Comparison of ENCODE assay signal across 1 cellular context in genomic region chr15:63041982-63042878, GRCh38.
TF ChIP-seq lines count a peak whose summit lies in the region.

Gene TPM1 (plus strand): TSS chr15:63042747. CDS start chr15:63042830, 83 bp downstream.

TF ChIP-seq in HepG2, 621 proteins besides CTCF, POLR2A, EP300 and RAD21 (continued from another document and continues in another):
- TF ChIP-seq RERE (CRISPR knock-in tag; IDR thresholded peaks at IDR 0.05; ENCODE audit: low read depth) (no peak), ZNF850 (CRISPR knock-in tag; conservative IDR thresholded peaks at IDR 0.05) (no peak), REPIN1 (CRISPR knock-in tag; IDR thresholded peaks at IDR 0.05; ENCODE audit: borderline replicate concordance, low read depth) (peak; percentile 56; the same call in 1 of the 2 replicates), ZNF207 (IDR thresholded peaks at IDR 0.05; ENCODE audit: borderline replicate concordance) (no peak), SIN3A (IDR thresholded peaks at IDR 0.05; ENCODE audit: borderline replicate concordance, low read depth, low read length) (no peak; the same call in 1 of the 2 replicates), ZSCAN31 (CRISPR knock-in tag; IDR thresholded peaks at IDR 0.05; ENCODE audit: low read depth) (peak; percentile 76; the same call in 1 of the 2 replicates), REL (CRISPR knock-in tag; conservative IDR thresholded peaks at IDR 0.05) (0 out of 2 replicates have a peak, but pooled peaks have one; percentile 27), ZNF747 (CRISPR knock-in tag; IDR thresholded peaks at IDR 0.05; ENCODE audit: borderline replicate concordance) (no peak), STAT5B (CRISPR knock-in tag; IDR thresholded peaks at IDR 0.05) (no peak), ZNF569 (CRISPR knock-in tag; IDR thresholded peaks at IDR 0.05; ENCODE audit: borderline replicate concordance) (no peak), ZNF343 (CRISPR knock-in tag; IDR thresholded peaks at IDR 0.05) (no peak), ZNF788 (CRISPR knock-in tag; IDR thresholded peaks at IDR 0.05; ENCODE audit: borderline replicate concordance) (0 out of 2 replicates have a peak, but pooled peaks have one; percentile 19), GABPB1 (CRISPR knock-in tag; IDR thresholded peaks at IDR 0.05) (peak; percentile 50; the same call in 1 of the 2 replicates), IKZF5 (CRISPR knock-in tag; IDR thresholded peaks at IDR 0.05) (no peak), GTF2F1 (IDR thresholded peaks at IDR 0.05; ENCODE audit: low read length) (no peak), TBX2 (CRISPR knock-in tag; IDR thresholded peaks at IDR 0.05; ENCODE audit: borderline replicate concordance) (peak; percentile 43; the same call in 1 of the 2 replicates), ZSCAN22 (CRISPR knock-in tag; IDR thresholded peaks at IDR 0.05) (no peak), ARNTL (CRISPR knock-in tag; IDR thresholded peaks at IDR 0.05) (no peak), SCMH1 (CRISPR knock-in tag; IDR thresholded peaks at IDR 0.05; ENCODE audit: borderline replicate concordance) (no peak), MXD1 (CRISPR knock-in tag; IDR thresholded peaks at IDR 0.05) (peak; percentile 58; the same call in 1 of the 2 replicates), MAZ (IDR thresholded peaks at IDR 0.05; ENCODE audit: borderline replicate concordance, low read depth, low read length) (peak; percentile 82; the same call in 1 of the 2 replicates), MAZ (CRISPR knock-in tag; IDR thresholded peaks at IDR 0.05; ENCODE audit: low read depth) (no peak; the same call in 1 of the 2 replicates), UBTF (CRISPR knock-in tag; IDR thresholded peaks at IDR 0.05) (peak; percentile 69), HNRNPK (IDR thresholded peaks at IDR 0.05; ENCODE audit: low read depth, low read length, poor library complexity, severe bottlenecking) (peak; percentile 85), HNF4G (IDR thresholded peaks at IDR 0.05; ENCODE audit: borderline replicate concordance, low read depth, low read length) (no peak), HNF4G (CRISPR knock-in tag; IDR thresholded peaks at IDR 0.05; ENCODE audit: borderline replicate concordance, low read depth) (no peak), PHF8 (CRISPR knock-in tag; IDR thresholded peaks at IDR 0.05) (peak; percentile 25; the same call in 1 of the 2 replicates), POLR2G (IDR thresholded peaks at IDR 0.05; ENCODE audit: low read depth, low read length) (peak; percentile 55), ZNF629 (CRISPR knock-in tag; conservative IDR thresholded peaks at IDR 0.05) (no peak), ZIK1 (CRISPR knock-in tag; IDR thresholded peaks at IDR 0.05; ENCODE audit: borderline replicate concordance, low read depth) (no peak), ATF7-NPFF (CRISPR knock-in tag; IDR thresholded peaks at IDR 0.05; ENCODE audit: low read depth) (peak; percentile 70; the same call in 1 of the 2 replicates), ZNF543 (CRISPR knock-in tag; IDR thresholded peaks at IDR 0.05) (peak; percentile 41; the same call in 1 of the 2 replicates), ATF6 (CRISPR knock-in tag; conservative IDR thresholded peaks at IDR 0.05) (no peak), ZNF616 (CRISPR knock-in tag; IDR thresholded peaks at IDR 0.05; ENCODE audit: low read depth) (no peak), TMF1 (CRISPR knock-in tag; IDR thresholded peaks at IDR 0.05; ENCODE audit: low read depth) (no peak), TEAD3 (CRISPR knock-in tag; optimal IDR thresholded peaks at IDR 0.05; ENCODE audit: borderline replicate concordance) (peak; percentile 9), CHCHD3 (CRISPR knock-in tag; IDR thresholded peaks at IDR 0.05) (no peak)
- TF ChIP-seq, protein P1, sequence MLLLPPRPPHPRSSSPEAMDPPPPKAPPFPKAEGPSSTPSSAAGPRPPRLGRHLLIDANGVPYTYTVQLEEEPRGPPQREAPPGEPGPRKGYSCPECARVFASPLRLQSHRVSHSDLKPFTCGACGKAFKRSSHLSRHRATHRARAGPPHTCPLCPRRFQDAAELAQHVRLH (CRISPR knock-in tag; IDR thresholded peaks at IDR 0.05; ENCODE audit: borderline replicate concordance, low read depth), result 0 out of 2 replicates have a peak, but pooled peaks have one; percentile 39
- TF ChIP-seq, protein P2, sequence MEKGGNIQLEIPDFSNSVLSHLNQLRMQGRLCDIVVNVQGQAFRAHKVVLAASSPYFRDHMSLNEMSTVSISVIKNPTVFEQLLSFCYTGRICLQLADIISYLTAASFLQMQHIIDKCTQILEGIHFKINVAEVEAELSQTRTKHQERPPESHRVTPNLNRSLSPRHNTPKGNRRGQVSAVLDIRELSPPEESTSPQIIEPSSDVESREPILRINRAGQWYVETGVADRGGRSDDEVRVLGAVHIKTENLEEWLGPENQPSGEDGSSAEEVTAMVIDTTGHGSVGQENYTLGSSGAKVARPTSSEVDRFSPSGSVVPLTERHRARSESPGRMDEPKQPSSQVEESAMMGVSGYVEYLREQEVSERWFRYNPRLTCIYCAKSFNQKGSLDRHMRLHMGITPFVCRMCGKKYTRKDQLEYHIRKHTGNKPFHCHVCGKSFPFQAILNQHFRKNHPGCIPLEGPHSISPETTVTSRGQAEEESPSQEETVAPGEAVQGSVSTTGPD (CRISPR knock-in tag; IDR thresholded peaks at IDR 0.05), result no peak
- TF ChIP-seq, protein P3, sequence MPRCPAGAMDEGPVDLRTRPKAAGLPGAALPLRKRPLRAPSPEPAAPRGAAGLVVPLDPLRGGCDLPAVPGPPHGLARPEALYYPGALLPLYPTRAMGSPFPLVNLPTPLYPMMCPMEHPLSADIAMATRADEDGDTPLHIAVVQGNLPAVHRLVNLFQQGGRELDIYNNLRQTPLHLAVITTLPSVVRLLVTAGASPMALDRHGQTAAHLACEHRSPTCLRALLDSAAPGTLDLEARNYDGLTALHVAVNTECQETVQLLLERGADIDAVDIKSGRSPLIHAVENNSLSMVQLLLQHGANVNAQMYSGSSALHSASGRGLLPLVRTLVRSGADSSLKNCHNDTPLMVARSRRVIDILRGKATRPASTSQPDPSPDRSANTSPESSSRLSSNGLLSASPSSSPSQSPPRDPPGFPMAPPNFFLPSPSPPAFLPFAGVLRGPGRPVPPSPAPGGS (CRISPR knock-in tag; IDR thresholded peaks at IDR 0.05), result no peak
- TF ChIP-seq, protein P4, sequence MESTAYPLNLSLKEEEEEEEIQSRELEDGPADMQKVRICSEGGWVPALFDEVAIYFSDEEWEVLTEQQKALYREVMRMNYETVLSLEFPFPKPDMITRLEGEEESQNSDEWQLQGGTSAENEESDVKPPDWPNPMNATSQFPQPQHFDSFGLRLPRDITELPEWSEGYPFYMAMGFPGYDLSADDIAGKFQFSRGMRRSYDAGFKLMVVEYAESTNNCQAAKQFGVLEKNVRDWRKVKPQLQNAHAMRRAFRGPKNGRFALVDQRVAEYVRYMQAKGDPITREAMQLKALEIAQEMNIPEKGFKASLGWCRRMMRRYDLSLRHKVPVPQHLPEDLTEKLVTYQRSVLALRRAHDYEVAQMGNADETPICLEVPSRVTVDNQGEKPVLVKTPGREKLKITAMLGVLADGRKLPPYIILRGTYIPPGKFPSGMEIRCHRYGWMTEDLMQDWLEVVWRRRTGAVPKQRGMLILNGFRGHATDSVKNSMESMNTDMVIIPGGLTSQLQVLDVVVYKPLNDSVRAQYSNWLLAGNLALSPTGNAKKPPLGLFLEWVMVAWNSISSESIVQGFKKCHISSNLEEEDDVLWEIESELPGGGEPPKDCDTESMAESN (CRISPR knock-in tag; conservative IDR thresholded peaks at IDR 0.05), result no peak
